In the genomic region with DNA sequence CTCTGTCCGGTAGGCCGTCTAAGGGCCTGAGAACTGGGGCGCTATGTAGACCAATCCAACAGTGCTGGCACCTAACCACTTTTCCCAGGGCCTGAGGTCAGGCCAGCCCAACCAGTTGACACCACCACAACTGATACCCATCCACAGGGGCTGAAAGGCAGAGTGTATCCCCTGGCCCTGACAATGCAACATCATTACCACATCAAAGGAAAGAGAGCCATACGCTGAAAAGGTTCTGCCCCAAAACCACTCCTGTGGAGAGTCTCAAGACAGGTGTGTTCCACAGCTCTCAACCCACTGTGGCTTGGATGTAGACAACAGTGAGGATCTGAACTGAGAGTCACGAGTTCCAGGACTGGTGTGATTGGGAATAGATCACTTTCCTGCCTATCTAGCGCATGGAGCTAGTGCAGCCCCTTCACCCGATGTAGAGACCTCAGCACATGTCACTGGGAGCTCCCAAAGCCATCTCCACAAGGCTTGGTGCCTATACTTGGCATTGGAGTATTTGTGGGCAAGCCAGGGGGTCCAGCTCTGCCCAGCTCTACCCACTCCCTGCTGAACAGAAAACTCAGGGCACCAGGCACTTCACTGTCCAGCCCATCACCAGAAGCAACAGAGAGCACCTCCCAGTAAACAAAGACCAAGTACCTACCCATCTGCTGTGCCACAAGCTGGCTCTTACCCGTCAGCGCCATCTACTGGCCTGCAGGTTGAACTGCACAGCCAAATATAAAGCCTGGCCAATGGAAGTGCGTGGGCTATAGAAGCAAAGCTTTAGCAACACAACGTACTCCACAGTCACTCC, we compare ENCODE assay signal across 8 cellular contexts.
DNase-seq lines count a peak whose midpoint lies in the region; ATAC-seq, FAIRE-seq and TF ChIP-seq lines count a peak whose summit lies in the region.

No MANE protein-coding gene starts in this region.

- H3K27me3 Mint-ChIP-seq in activated CD8-positive, alpha-beta T cell treated with anti-CD3 and anti-CD28 coated beads, Interleukin-2, amount 10 ng/mL, durations not matched to agents 7 days and 5 days (ENCODE audit: low read depth): peaks cover 2% of the 10 kb centered on the region
- peaks cover 5% of the 10 kb centered on the region for H3K27me3 Mint-ChIP-seq in progenitor cell of endocrine pancreas

- no peak overlapping the region for H3K27ac ChIP-seq in A673 (ENCODE audit: low read depth, low read length, poor library complexity, severe bottlenecking)

- H3K4me3 ChIP-seq in A673 (ENCODE audit: low read depth, low read length, poor library complexity, severe bottlenecking) (no peak overlapping the region), fibroblast of villous mesenchyme (ENCODE audit: low read depth, low read length) (no peak overlapping the region)

- peak; percentile 69 for FAIRE-seq in GM12891 (lab: Jason Lieb, UNC)

- no peaks in the 10 kb centered on the region for H3K36me3 ChIP-seq in A673 (ENCODE audit: insufficient read depth, low read length, poor library complexity, severe bottlenecking)

- DNase-seq in A673 (ENCODE audit: low spot score): peak; percentile 40
- peak; percentile 20 for DNase-seq in GM12891 (ENCODE audit: insufficient read length, low spot score)
- peak; percentile 84 for DNase-seq in NCI-H345 (lab: John Stamatoyannopoulos, UW)
- peak; percentile 63 for DNase-seq in activated CD8-positive, alpha-beta T cell treated with anti-CD3 and anti-CD28 coated beads, Interleukin-2, amount 10 ng/mL, durations not matched to agents 7 days and 5 days
- no peak for DNase-seq in fibroblast of villous mesenchyme (ENCODE audit: low read depth)
- peak; percentile 54 for DNase-seq in progenitor cell of endocrine pancreas (ENCODE audit: low spot score, unreplicated experiment)
- DNase-seq in NCI-H187 treated with DMSO at 0.1 percent for 48 hours (lab: John Stamatoyannopoulos, UW): no peak

- ATAC-seq in activated CD8-positive, alpha-beta T cell treated with anti-CD3 and anti-CD28 coated beads, Interleukin-2, amount 10 ng/mL, durations not matched to agents 7 days and 5 days: peak; percentile 64
- no peak for ATAC-seq in GM18858 (IDR thresholded peaks at IDR 0.05; ENCODE audit: unreplicated experiment)

- no peaks in the 10 kb centered on the region for H3K27me3 ChIP-seq in A673 (replicated peaks; ENCODE audit: insufficient read depth, low read depth, low read length, poor library complexity)

- H3K4me1 ChIP-seq in A673 (ENCODE audit: insufficient read depth, low read length, poor library complexity, severe bottlenecking): no peaks in the 10 kb centered on the region

- no peaks in the 10 kb centered on the region for H3K9me3 Mint-ChIP-seq in activated CD8-positive, alpha-beta T cell treated with anti-CD3 and anti-CD28 coated beads, Interleukin-2, amount 10 ng/mL, durations not matched to agents 7 days and 5 days (ENCODE audit: insufficient read depth)
- peaks cover 5% of the 10 kb centered on the region for H3K9me3 Mint-ChIP-seq in progenitor cell of endocrine pancreas (ENCODE audit: low read depth)

- TF ChIP-seq POLR2A in GM12891 (IDR thresholded peaks at IDR 0.05; ENCODE audit: low read depth, low read length): no peak

- peak; percentile 76 for TF ChIP-seq CTCF in A673 (conservative IDR thresholded peaks at IDR 0.05; ENCODE audit: low read depth, low read length)
- TF ChIP-seq CTCF in fibroblast of villous mesenchyme (IDR thresholded peaks at IDR 0.05; ENCODE audit: insufficient read depth, low read depth, low read length): peak; percentile 40
- peak; percentile 87 for TF ChIP-seq CTCF in progenitor cell of endocrine pancreas (IDR thresholded peaks at IDR 0.05; ENCODE audit: unreplicated experiment)

- H3K4me1 Mint-ChIP-seq in activated CD8-positive, alpha-beta T cell treated with anti-CD3 and anti-CD28 coated beads, Interleukin-2, amount 10 ng/mL, durations not matched to agents 7 days and 5 days (ENCODE audit: low read depth): peaks cover 16% of the 10 kb centered on the region
- H3K4me1 Mint-ChIP-seq in progenitor cell of endocrine pancreas (ENCODE audit: low read depth): peaks cover 3% of the 10 kb centered on the region

- intact Hi-C loops in A673 (cut with micrococcal nuclease; ENCODE audit: unreplicated experiment): no loop called here

- CTCF ChIA-PET in A673 (lab: Charles Lee): interaction anchor here (0.6 kb wide), 1 partner anchor 1769 kb away, joined by 3 read pairs; no protein-coding TSS in a partner anchor
- CTCF ChIA-PET in activated CD8-positive, alpha-beta T cell treated with anti-CD3 and anti-CD28 coated beads, Interleukin-2, amount 10 ng/mL, durations not matched to agents 7 days and 5 days (lab: Charles Lee): interaction anchor here (0.7 to 5.6 kb wide), 21 partner anchors 11 to 1271 kb away, joined by 3 to 89 read pairs (median 4); no protein-coding TSS in a partner anchor

- BruUV-seq in A673 (replicated peaks; lab: Mats Ljungman, UMichigan): no TSS peak

- peaks cover 15% of the 10 kb centered on the region for H3K9me3 ChIP-seq in A673 (ENCODE audit: low read depth, low read length, poor library complexity, severe bottlenecking)

- H3K36me3 Mint-ChIP-seq in activated CD8-positive, alpha-beta T cell treated with anti-CD3 and anti-CD28 coated beads, Interleukin-2, amount 10 ng/mL, durations not matched to agents 7 days and 5 days (ENCODE audit: low read depth): no peaks in the 10 kb centered on the region
- no peaks in the 10 kb centered on the region for H3K36me3 Mint-ChIP-seq in progenitor cell of endocrine pancreas (ENCODE audit: insufficient read depth)

- no peak overlapping the region for H3K4me3 Mint-ChIP-seq in activated CD8-positive, alpha-beta T cell treated with anti-CD3 and anti-CD28 coated beads, Interleukin-2, amount 10 ng/mL, durations not matched to agents 7 days and 5 days
- H3K4me3 Mint-ChIP-seq in progenitor cell of endocrine pancreas (ENCODE audit: low read depth): no peak overlapping the region

- POLR2A ChIA-PET in A673 (lab: Charles Lee; ENCODE audit: low non-redundant PET): no interaction called here
- POLR2A ChIA-PET in activated CD8-positive, alpha-beta T cell treated with anti-CD3 and anti-CD28 coated beads, Interleukin-2, amount 10 ng/mL, durations not matched to agents 7 days and 5 days (lab: Charles Lee): interaction anchor here (0.7 kb wide), 1 partner anchor 164 kb away, joined by 3 read pairs; no protein-coding TSS in a partner anchor

- H3K27ac Mint-ChIP-seq in activated CD8-positive, alpha-beta T cell treated with anti-CD3 and anti-CD28 coated beads, Interleukin-2, amount 10 ng/mL, durations not matched to agents 7 days and 5 days: no peak overlapping the region
- no peak overlapping the region for H3K27ac Mint-ChIP-seq in progenitor cell of endocrine pancreas

TF ChIP-seq in GM12891, 5 proteins besides CTCF, POLR2A, EP300 and RAD21:
- no peak for TF ChIP-seq TAF1 (IDR thresholded peaks at IDR 0.05; ENCODE audit: low read depth, low read length)
- no peak for TF ChIP-seq SPI1 (IDR thresholded peaks at IDR 0.05; ENCODE audit: low read depth, low read length)
TF ChIP-seq in GM12891: peak in this region for 0.

Comparison
In these comparisons a context has a peak if more than half of its experiments do, and no peak if none do; other contexts are left out.
1. DNase-seq: peak in A673 (single experiment), GM12891 (single experiment), NCI-H345 (single experiment), activated CD8-positive, alpha-beta T cell treated with anti-CD3 and anti-CD28 coated beads, Interleukin-2, amount 10 ng/mL, durations not matched to agents 7 days and 5 days (single experiment) and progenitor cell of endocrine pancreas (single experiment); none in fibroblast of villous mesenchyme (single experiment) and NCI-H187 treated with DMSO at 0.1 percent for 48 hours (single experiment).
2. Peak in every context shown above with its lines, with median percentiles within 50 percentile points of each other: CTCF ChIP-seq.